12 cellular contexts compared by ENCODE assay signal in genomic region chr2:25132296-25132630, GRCh38. TPM values are rescaled to one million over a fixed set of nuclear protein-coding genes. Genes with fewer than 3 reads are reported as not detected.
DNase-seq lines count a peak whose midpoint lies in the region; ATAC-seq, FAIRE-seq and TF ChIP-seq lines count a peak whose summit lies in the region.
"Had no signal": no experiment of that assay in that cellular context is flagged by ENCODE, and none has a peak within 500 bp of the region (broad histone marks: within the 10 kb centered on the region; RNA-seq: fewer than 3 reads in every experiment).

No MANE protein-coding gene starts in this region.

- H4K12ac ChIP-seq in trophoblast cell (ENCODE audit: low read depth, low read length): no peak overlapping the region

- no peak for FAIRE-seq in D721Med (lab: Jason Lieb, UNC)

- H3K18ac ChIP-seq in trophoblast cell (ENCODE audit: low read length): no peak overlapping the region

- peak overlapping the region; percentile 35 for H2AFZ ChIP-seq in trophoblast cell (ENCODE audit: insufficient read depth, low read length, poor library complexity)

- ATAC-seq in HG03442 (IDR thresholded peaks at IDR 0.05; ENCODE audit: unreplicated experiment) (no peak), HG02840 (IDR thresholded peaks at IDR 0.05; ENCODE audit: low FRiP score, unreplicated experiment) (no peak)

- H3K27me3 ChIP-seq in esophagus squamous epithelium (peaks cover 0 to 61% (median 3%) of the 10 kb centered on the region in 4 donors), trophoblast cell (ENCODE audit: insufficient read depth, low read length) (no peaks in the 10 kb centered on the region)

- peak overlapping the region; percentile 58 for H3K4me2 ChIP-seq in trophoblast cell (ENCODE audit: low read length)

- H3K36me3 ChIP-seq in esophagus squamous epithelium: no peaks in the 10 kb centered on the region
- H3K36me3 ChIP-seq in trophoblast cell (ENCODE audit: control insufficient read depth in 1 of 2, insufficient read depth in 2 of 2, low read length in 2 of 2): no peaks in the 10 kb centered on the region
- H3K36me3 ChIP-seq: MG63 had no signal

- H3K4me3 ChIP-seq in esophagus squamous epithelium (peak overlapping the region in 3 of 4 donors; percentile 27 to 56 (median 35)), trophoblast cell (ENCODE audit: low read depth, low read length) (no peak overlapping the region)
- H3K4me3 ChIP-seq: MG63 had no signal

- H3K4me1 ChIP-seq in esophagus squamous epithelium (peaks cover 2 to 27% (median 5%) of the 10 kb centered on the region in 3 donors), trophoblast cell (ENCODE audit: control insufficient read depth in 1 of 2, insufficient read depth in 2 of 2, low read length in 2 of 2) (peaks cover 0 to 8% of the 10 kb centered on the region in 2 experiments)

- no peak for TF ChIP-seq CTCF in D721Med (IDR thresholded peaks at IDR 0.05; ENCODE audit: insufficient read depth, missing control alignments)
- no peak for TF ChIP-seq CTCF in esophagus squamous epithelium (IDR thresholded peaks at IDR 0.05)

- H3K27me3 Mint-ChIP-seq in IgD-negative memory B cell: peaks cover 43% of the 10 kb centered on the region

- H3K4ac ChIP-seq in trophoblast cell (ENCODE audit: low read depth, low read length): no peak overlapping the region

- H3K9me3 Mint-ChIP-seq in IgD-negative memory B cell: no peaks in the 10 kb centered on the region

- intact Hi-C loops in esophagus squamous epithelium (cut with DNase I): no loop called here

- no peaks in the 10 kb centered on the region for H3K79me1 ChIP-seq in trophoblast cell (ENCODE audit: low read length)

- H3K4me1 Mint-ChIP-seq in IgD-negative memory B cell: peaks cover 2 to 6% (median 4%) of the 10 kb centered on the region in 3 donors

- H3K27ac ChIP-seq in esophagus squamous epithelium: no peak overlapping the region
- no peak overlapping the region for H3K27ac ChIP-seq in trophoblast cell (ENCODE audit: low read depth, low read length)
- H3K27ac ChIP-seq: RWPE1 had no signal

- peak overlapping the region in 3 of 4 donors; percentile 17 to 63 (median 38) for H3K4me3 Mint-ChIP-seq in IgD-negative memory B cell

- WGBS in esophagus squamous epithelium, 2 donors: 25 to 40% methylated on average over 5 to 8 of the region's 9 CpGs
- WGBS in trophoblast cell (ENCODE audit: extremely low coverage, insufficient coverage, insufficient read length): no CpG with 5 or more reads among the region's 9 CpGs

- DNase-seq in D721Med (ENCODE audit: insufficient read length, low spot score) (peak; percentile 56), esophagus squamous epithelium (lab: John Stamatoyannopoulos, UW) (no peak), trophoblast cell (peak in 1 of 2 donors; percentile 29), NCI-H2107 (lab: John Stamatoyannopoulos, UW) (no peak)
- DNase-seq: activated gamma-delta T cell treated with Interleukin-2 at 50 U/mL for 16 hours, COR-L47, cortex of kidney, MG63 had no signal

- no peak overlapping the region for H3K14ac ChIP-seq in trophoblast cell (ENCODE audit: low read length)

- no peak overlapping the region for H3K27ac Mint-ChIP-seq in IgD-negative memory B cell

- H3K23ac ChIP-seq in trophoblast cell (ENCODE audit: low read length): no peak overlapping the region

- no peak overlapping the region for H4K91ac ChIP-seq in trophoblast cell (ENCODE audit: low read depth, low read length)

- no peaks in the 10 kb centered on the region for H3K79me2 ChIP-seq in trophoblast cell (ENCODE audit: control insufficient read depth, insufficient read depth, low read length, poor library complexity)

- H2BK12ac ChIP-seq in trophoblast cell (ENCODE audit: low read length): no peak overlapping the region

- no peak overlapping the region for H2BK5ac ChIP-seq in trophoblast cell (ENCODE audit: low read depth, low read length, poor library complexity)

- H4K8ac ChIP-seq in trophoblast cell (ENCODE audit: low read depth, low read length): no peak overlapping the region

- no peak for TF ChIP-seq POLR2A in esophagus squamous epithelium (IDR thresholded peaks at IDR 0.05)

- no peak overlapping the region for H2AK5ac ChIP-seq in trophoblast cell (ENCODE audit: low read length)

- H3K9me3 ChIP-seq in esophagus squamous epithelium (no peaks in the 10 kb centered on the region), trophoblast cell (ENCODE audit: insufficient read depth, low read depth, low read length) (peaks cover 7% of the 10 kb centered on the region)
- H3K9me3 ChIP-seq: MG63 had no signal

- no peak overlapping the region for H2BK120ac ChIP-seq in trophoblast cell (ENCODE audit: insufficient read depth, low read length, poor library complexity)

- no peak overlapping the region for H3K9ac ChIP-seq in trophoblast cell (ENCODE audit: low read length)

- no peaks in the 10 kb centered on the region for H3K36me3 Mint-ChIP-seq in IgD-negative memory B cell

RNA-seq across cellular contexts. Expression of gene POMC, which starts 36.1 kb away (rescaled TPM):
- 10.1 TPM for polyA plus RNA-seq in IgD-negative memory B cell
- 1 to 10 TPM in 3 of 4 donors, not detected in 1; 3.1 to 6.1 (median 3.4) TPM for total RNA-seq in esophagus squamous epithelium
- 1.0 TPM in 2 replicates for polyA plus RNA-seq in trophoblast cell (2013)
